In the genomic region with DNA sequence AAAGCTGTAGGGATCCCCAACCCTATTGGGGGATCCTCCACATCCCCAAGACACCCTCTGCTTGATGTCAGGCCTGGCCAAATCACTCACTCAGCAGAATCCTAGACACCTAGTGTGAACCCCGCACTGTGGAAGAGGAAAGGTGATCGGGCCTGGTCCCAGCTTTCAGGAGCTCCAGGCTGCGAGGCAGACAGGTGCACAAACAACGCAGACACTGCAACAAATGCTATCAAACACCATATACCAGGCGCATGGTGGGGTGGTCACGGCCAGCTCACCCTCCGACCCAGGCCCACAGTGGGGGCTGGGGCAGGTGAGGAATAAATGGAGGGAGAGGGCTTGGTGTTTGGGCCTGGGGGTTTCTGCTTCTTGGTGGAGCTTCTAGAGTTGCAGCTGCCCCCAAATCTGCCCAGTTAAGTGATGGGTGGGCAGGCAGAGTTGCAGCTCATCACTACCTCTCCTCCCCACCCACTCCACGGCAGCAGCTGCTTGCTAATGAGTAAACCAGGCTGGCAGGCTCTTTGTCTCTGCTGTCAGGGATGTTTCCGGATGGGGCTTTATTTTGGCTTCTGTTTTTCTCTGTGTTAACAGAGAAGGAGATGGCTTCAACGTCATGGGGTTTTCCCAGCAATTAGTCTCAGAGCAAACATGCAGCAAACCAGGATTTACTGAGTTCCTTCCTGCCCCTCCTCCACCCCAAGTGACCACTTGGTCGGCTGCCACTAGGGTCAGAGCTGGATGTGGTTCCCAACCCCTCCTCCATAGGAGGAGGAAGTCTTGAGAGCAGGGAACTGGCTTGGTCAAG, we compare ENCODE assay signal across 9 cellular contexts. TPM values are rescaled to one million over a fixed set of nuclear protein-coding genes. Genes with fewer than 3 reads are reported as not detected.
DNase-seq lines count a peak whose midpoint lies in the region; ATAC-seq, FAIRE-seq and TF ChIP-seq lines count a peak whose summit lies in the region.
"Had no signal": no experiment of that assay in that cellular context is flagged by ENCODE, and none has a peak within 500 bp of the region (broad histone marks: within the 10 kb centered on the region; RNA-seq: fewer than 3 reads in every experiment).

No MANE protein-coding gene starts in this region.

- H3K4me3 Mint-ChIP-seq in activated CD4-positive, alpha-beta T cell treated with anti-CD3 and anti-CD28 coated beads for 36 hours = no peak overlapping the region
- peak overlapping the region; percentile 60 for H3K4me3 Mint-ChIP-seq in dendritic cell treated with granulocyte-macrophage colony-stimulating factor and Interleukin-4, amounts not matched to agents 40 ng/mL and 50 ng/mL, for 4 days

- H3K36me3 ChIP-seq in lung (ENCODE audit: control insufficient read depth in 2 of 2, insufficient read depth in 2 of 2, low read length in 2 of 2) = peaks cover 0 to 11% of the 10 kb centered on the region in 2 donors
- no peaks in the 10 kb centered on the region for H3K36me3 ChIP-seq in tibial nerve

- H3K27me3 ChIP-seq in lung (ENCODE audit: control insufficient read depth, insufficient read depth) = no peaks in the 10 kb centered on the region
- H3K27me3 ChIP-seq in tibial nerve = no peaks in the 10 kb centered on the region

- TF ChIP-seq POLR2A in tibial nerve (IDR thresholded peaks at IDR 0.05) = no peak

- FAIRE-seq in RCC 7860 (lab: Jason Lieb, UNC) = no peak

- no peaks in the 10 kb centered on the region for H3K36me3 Mint-ChIP-seq in activated CD4-positive, alpha-beta T cell treated with anti-CD3 and anti-CD28 coated beads for 36 hours (ENCODE audit: low read depth)
- H3K36me3 Mint-ChIP-seq in dendritic cell treated with granulocyte-macrophage colony-stimulating factor and Interleukin-4, amounts not matched to agents 40 ng/mL and 50 ng/mL, for 4 days (ENCODE audit: low read depth) = peaks cover 77% of the 10 kb centered on the region

- intact Hi-C loops in activated CD4-positive, alpha-beta T cell treated with anti-CD3 and anti-CD28 coated beads for 36 hours (cut with DNase I, micrococcal nuclease) = no loop called here
- intact Hi-C loops in dendritic cell treated with granulocyte-macrophage colony-stimulating factor and Interleukin-4, amounts not matched to agents 40 ng/mL and 50 ng/mL, for 4 days (cut with micrococcal nuclease) = no loop called here

- DNase-seq in activated CD4-positive, alpha-beta T cell treated with anti-CD3 and anti-CD28 coated beads for 36 hours = peak; percentile 43
- DNase-seq in activated CD4-positive, alpha-beta T cell treated with anti-CD3 and anti-CD28 coated beads for 1 hour = no peak
- DNase-seq in RCC 7860 (ENCODE audit: low spot score) (peak; percentile 66), lung (ENCODE audit: low spot score) (peak; percentile 87), tibial nerve (ENCODE audit: low spot score in 2 of 2) (peak in 1 of 2 donors; percentile 65)

- H3K4me1 ChIP-seq in lung (ENCODE audit: control insufficient read depth in 2 of 2, insufficient read depth in 2 of 2, low read length in 2 of 2) (peaks cover 5 to 31% of the 10 kb centered on the region in 2 donors), tibial nerve (peaks cover 0 to 27% (median 7%) of the 10 kb centered on the region in 4 donors)

- TF ChIP-seq EP300 in tibial nerve (IDR thresholded peaks at IDR 0.05) = peak in 1 of 2 donors; percentile 82

- H3K9me3 ChIP-seq in lung (ENCODE audit: control insufficient read depth in 2 of 2, insufficient read depth in 1 of 2, low read length in 1 of 2) = no peaks in the 10 kb centered on the region
- H3K9me3 ChIP-seq in tibial nerve = no peaks in the 10 kb centered on the region

- H3K4me3 ChIP-seq in lung = no peak overlapping the region
- H3K4me3 ChIP-seq in tibial nerve = no peak overlapping the region

- peaks cover 21% of the 10 kb centered on the region for H3K4me1 Mint-ChIP-seq in activated CD4-positive, alpha-beta T cell treated with anti-CD3 and anti-CD28 coated beads for 36 hours
- H3K4me1 Mint-ChIP-seq in dendritic cell treated with granulocyte-macrophage colony-stimulating factor and Interleukin-4, amounts not matched to agents 40 ng/mL and 50 ng/mL, for 4 days (ENCODE audit: low read depth) = peaks cover 66% of the 10 kb centered on the region

- WGBS in lung, 2 donors = 45 to 60% methylated on average over 11 of the region's 11 CpGs
- WGBS in tibial nerve, 2 donors = 45 to 56% methylated on average over 10 to 11 of the region's 11 CpGs

- peak; percentile 42 for ATAC-seq in activated CD4-positive, alpha-beta T cell treated with anti-CD3 and anti-CD28 coated beads for 36 hours
- ATAC-seq in lung (ENCODE audit: insufficient read depth, low FRiP score) = peak; percentile 68
- no peak for ATAC-seq in HG02623 (IDR thresholded peaks at IDR 0.05; ENCODE audit: unreplicated experiment)
- no peak for ATAC-seq in HG03135 (IDR thresholded peaks at IDR 0.05; ENCODE audit: unreplicated experiment)
- ATAC-seq: Panc1 had no signal

- H3K9me3 Mint-ChIP-seq in activated CD4-positive, alpha-beta T cell treated with anti-CD3 and anti-CD28 coated beads for 36 hours (ENCODE audit: low read depth) = no peaks in the 10 kb centered on the region
- H3K9me3 Mint-ChIP-seq in dendritic cell treated with granulocyte-macrophage colony-stimulating factor and Interleukin-4, amounts not matched to agents 40 ng/mL and 50 ng/mL, for 4 days = no peaks in the 10 kb centered on the region

- CTCF ChIA-PET in activated CD4-positive, alpha-beta T cell treated with anti-CD3 and anti-CD28 coated beads for 36 hours (lab: Charles Lee) = interaction anchor here (0.6 to 1.4 kb wide), 9 partner anchors 9 to 149 kb away, joined by 3 to 5 read pairs (median 3); no protein-coding TSS in a partner anchor

- POLR2A ChIA-PET in activated CD4-positive, alpha-beta T cell treated with anti-CD3 and anti-CD28 coated beads for 36 hours (lab: Charles Lee) = no interaction called here

- no peak for TF ChIP-seq CTCF in lung (IDR thresholded peaks at IDR 0.05; ENCODE audit: control extremely low read depth, extremely low read depth)
- no peak for TF ChIP-seq CTCF in tibial nerve (IDR thresholded peaks at IDR 0.05)

- no peak overlapping the region for H3K27ac Mint-ChIP-seq in activated CD4-positive, alpha-beta T cell treated with anti-CD3 and anti-CD28 coated beads for 36 hours
- peak overlapping the region; percentile 93 for H3K27ac Mint-ChIP-seq in dendritic cell treated with granulocyte-macrophage colony-stimulating factor and Interleukin-4, amounts not matched to agents 40 ng/mL and 50 ng/mL, for 4 days

- H3K27me3 Mint-ChIP-seq in activated CD4-positive, alpha-beta T cell treated with anti-CD3 and anti-CD28 coated beads for 36 hours = no peaks in the 10 kb centered on the region
- H3K27me3 Mint-ChIP-seq in dendritic cell treated with granulocyte-macrophage colony-stimulating factor and Interleukin-4, amounts not matched to agents 40 ng/mL and 50 ng/mL, for 4 days = no peaks in the 10 kb centered on the region

- H3K27ac ChIP-seq in lung (ENCODE audit: low read depth in 1 of 2, low read length in 1 of 2) (peak overlapping the region in 1 of 2 donors; percentile 89), tibial nerve (peak overlapping the region in 3 of 4 donors; percentile 45 to 75 (median 73))

RNA-seq across cellular contexts. Expression of a gene that starts 46.6 kb away (rescaled TPM):
- 10 to 100 TPM in 1 of 2 experiments, 1 to 10 TPM in 1; 9.9 to 13.5 TPM for total RNA-seq in activated CD4-positive, alpha-beta T cell treated with anti-CD3 and anti-CD28 coated beads for 36 hours
- total RNA-seq in lung = 100 to 1,000 TPM; 222 to 502 TPM
- polyA plus RNA-seq in lung = 100 to 1,000 TPM in 1 of 2 donors, 10 to 100 TPM in 1; 82.5 to 141 TPM
- 100 to 1,000 TPM in 3 of 4 donors, 10 to 100 TPM in 1; 70.7 to 128 (median 126) TPM for total RNA-seq in tibial nerve

Comparison
In these comparisons a context has a peak if more than half of its experiments do, and no peak if none do; other contexts are left out.
1. ATAC-seq: peak in activated CD4-positive, alpha-beta T cell treated with anti-CD3 and anti-CD28 coated beads for 36 hours (single experiment) and lung (single experiment); none in HG02623 (single experiment) and HG03135 (single experiment).
2. RNA of a gene that starts 46.6 kb away (total RNA-seq): 222 to 502 TPM in lung and 70.7 to 128 TPM in tibial nerve; 9.9 to 13.5 TPM in activated CD4-positive, alpha-beta T cell treated with anti-CD3 and anti-CD28 coated beads for 36 hours; every median in the first group is over 4 times any median in the second.